ENCODE assay signal across 17 cellular contexts in the genomic region with DNA sequence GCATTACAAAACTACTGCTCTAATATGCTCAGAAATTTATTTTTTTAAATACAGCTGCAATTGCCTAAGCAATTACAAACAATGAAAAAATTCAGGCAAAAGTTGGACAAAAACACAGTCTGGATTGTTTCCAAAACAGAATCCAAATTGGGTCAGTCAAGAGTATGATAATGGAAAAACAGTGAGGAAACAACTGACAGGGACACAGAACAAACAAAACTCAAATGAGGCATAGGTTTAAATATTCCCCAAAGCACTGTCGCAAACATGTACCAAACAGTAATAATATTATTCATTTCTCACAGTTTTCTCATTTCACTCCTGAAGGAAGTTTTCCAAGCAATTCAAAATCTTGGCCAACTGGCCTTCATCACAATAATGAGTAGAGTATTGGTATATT.
DNase-seq lines count a peak whose midpoint lies in the region; ATAC-seq and TF ChIP-seq lines count a peak whose summit lies in the region.
"Had no signal": no experiment of that assay in that cellular context is flagged by ENCODE, and none has a peak within 500 bp of the region (broad histone marks: within the 10 kb centered on the region; RNA-seq: fewer than 3 reads in every experiment).

No MANE protein-coding gene starts in this region.

- WGBS in heart left ventricle, 4 donors, result 58 to 77% (median 65%) methylated on average over 1 of the region's 1 CpG
- 61% methylated on average over 1 of the region's 1 CpG for WGBS in right cardiac atrium

- H3K9me3 Mint-ChIP-seq in nephron progenitor cell, result no peaks in the 10 kb centered on the region

- H3K4me1 ChIP-seq in right atrium auricular region (no peaks in the 10 kb centered on the region), heart left ventricle (no peaks in the 10 kb centered on the region), right cardiac atrium (ENCODE audit: control insufficient read depth, insufficient read depth, low read length) (no peaks in the 10 kb centered on the region)
- H3K4me1 ChIP-seq: BE2C, Caco-2 had no signal

- no peak for TF ChIP-seq POLR2A in heart left ventricle (IDR thresholded peaks at IDR 0.05)

- no peaks in the 10 kb centered on the region for H3K9me3 ChIP-seq in right atrium auricular region
- H3K9me3 ChIP-seq in heart left ventricle, result no peaks in the 10 kb centered on the region
- no peaks in the 10 kb centered on the region for H3K9me3 ChIP-seq in right cardiac atrium (ENCODE audit: control insufficient read depth, low read length)
- H3K9me3 ChIP-seq: BE2C, Caco-2 had no signal

- intact Hi-C loops in Right ventricle myocardium superior (cut with DNase I) (no loop called here), heart left ventricle (cut with DNase I) (no loop called here), right cardiac atrium (cut with DNase I) (no loop called here)

- H3K27me3 Mint-ChIP-seq in nephron progenitor cell (ENCODE audit: low read depth, poor library complexity), result no peaks in the 10 kb centered on the region
- H3K27me3 Mint-ChIP-seq: CD4-positive, CD25-positive, alpha-beta regulatory T cell; CD8-positive, alpha-beta memory T cell had no signal

- no peak for DNase-seq in Right ventricle myocardium superior
- DNase-seq in right atrium auricular region (ENCODE audit: low spot score), result no peak
- DNase-seq in heart left ventricle, result no peak
- no peak for DNase-seq in right cardiac atrium
- DNase-seq in nephron progenitor cell, result no peak
- DNase-seq in retina, result no peak
- DNase-seq: ACHN; BE2C; C1 segment of cervical spinal cord; Caco-2; CD4-positive, CD25-positive, alpha-beta regulatory T cell; CD8-positive, alpha-beta memory T cell; GOT3; H7; HFFc6 had no signal

- H3K4me3 ChIP-seq in right atrium auricular region (no peak overlapping the region), heart left ventricle (no peak overlapping the region), right cardiac atrium (ENCODE audit: low read length) (no peak overlapping the region)

- ATAC-seq in Right ventricle myocardium superior (ENCODE audit: poor library complexity), result peak; percentile 79
- ATAC-seq in heart left ventricle, result peak; percentile 22 to 70 (median 39)
- ATAC-seq in right cardiac atrium, result peak; percentile 56 to 87
- ATAC-seq: HCT116 had no signal

- H3K36me3 ChIP-seq in right atrium auricular region (no peaks in the 10 kb centered on the region), heart left ventricle (no peaks in the 10 kb centered on the region)
- H3K36me3 ChIP-seq: BE2C had no signal

- H3K27me3 ChIP-seq in right atrium auricular region, result no peaks in the 10 kb centered on the region
- peaks cover 0 to 3% (median 0%) of the 10 kb centered on the region in 9 donors for H3K27me3 ChIP-seq in heart left ventricle
- no peaks in the 10 kb centered on the region for H3K27me3 ChIP-seq in right cardiac atrium (ENCODE audit: control insufficient read depth, insufficient read depth)
- H3K27me3 ChIP-seq: BE2C had no signal

- H3K27ac ChIP-seq in right atrium auricular region (no peak overlapping the region), heart left ventricle (peak overlapping the region in 2 of 12 donors; percentile 11 to 39), right cardiac atrium (ENCODE audit: low read length) (no peak overlapping the region)
- H3K27ac ChIP-seq: HL-60 had no signal

- no peak overlapping the region for H3K4me3 Mint-ChIP-seq in nephron progenitor cell
- H3K4me3 Mint-ChIP-seq: CD4-positive, CD25-positive, alpha-beta regulatory T cell; CD8-positive, alpha-beta memory T cell; HFFc6 had no signal

- TF ChIP-seq CTCF in right atrium auricular region (IDR thresholded peaks at IDR 0.05) (no peak), heart left ventricle (IDR thresholded peaks at IDR 0.05) (no peak), nephron progenitor cell (IDR thresholded peaks at IDR 0.05) (no peak)

- peaks cover 11% of the 10 kb centered on the region for H3K4me1 Mint-ChIP-seq in nephron progenitor cell
- H3K4me1 Mint-ChIP-seq: CD4-positive, CD25-positive, alpha-beta regulatory T cell; CD8-positive, alpha-beta memory T cell had no signal

- no peaks in the 10 kb centered on the region for H3K36me3 Mint-ChIP-seq in nephron progenitor cell (ENCODE audit: low read depth)
- H3K36me3 Mint-ChIP-seq: CD4-positive, CD25-positive, alpha-beta regulatory T cell; CD8-positive, alpha-beta memory T cell had no signal

- no peak overlapping the region for H3K27ac Mint-ChIP-seq in nephron progenitor cell
- H3K27ac Mint-ChIP-seq: CD4-positive, CD25-positive, alpha-beta regulatory T cell; CD8-positive, alpha-beta memory T cell; HFFc6 had no signal
